ENCODE assay signal across 17 cellular contexts in genomic region chr20:46576774-46577395, GRCh38. TPM values are rescaled to one million over a fixed set of nuclear protein-coding genes. Genes with fewer than 3 reads are reported as not detected.
DNase-seq lines count a peak whose midpoint lies in the region; TF ChIP-seq lines count a peak whose summit lies in the region.
"Had no signal": no experiment of that assay in that cellular context is flagged by ENCODE, and none has a peak within 500 bp of the region (broad histone marks: within the 10 kb centered on the region; RNA-seq: fewer than 3 reads in every experiment).

No MANE protein-coding gene starts in this region.

- H4K20me1 ChIP-seq in BLaER1 treated with 17β-estradiol and CSF1 and Interleukin-3, amounts not matched to agents 10 nM and 100 nM, result peaks cover 0 to 28% (median 0%) of the 10 kb centered on the region in 11 experiments; a peak in 3 of 22 replicates

- peaks cover 17 to 26% (median 20%) of the 10 kb centered on the region in 10 experiments for H3K4me1 ChIP-seq in BLaER1 treated with 17β-estradiol and CSF1 and Interleukin-3, amounts not matched to agents 10 nM and 100 nM

- intact Hi-C loops in dorsolateral prefrontal cortex (cut with DNase I), result no loop called here

- H3K4me3 ChIP-seq in BLaER1 treated with 17β-estradiol and CSF1 and Interleukin-3, amounts not matched to agents 10 nM and 100 nM, result no peak overlapping the region
- no peak overlapping the region for H3K4me3 ChIP-seq in dorsolateral prefrontal cortex
- H3K4me3 ChIP-seq: GM23338, K562 had no signal

- TF ChIP-seq CTCF in VCaP (conservative IDR thresholded peaks at IDR 0.05), result no peak
- TF ChIP-seq CTCF in dorsolateral prefrontal cortex (IDR thresholded peaks at IDR 0.05 in 54 of 56, conservative IDR thresholded peaks at IDR 0.05 in 2 of 56; ENCODE audit: low read depth in 1 of 56, partially characterized antibody in 56 of 56), result no peak

- peaks cover 0 to 14% (median 0%) of the 10 kb centered on the region in 11 experiments; a peak in 1 of 22 replicates for H3K27me3 ChIP-seq in BLaER1 treated with 17β-estradiol and CSF1 and Interleukin-3, amounts not matched to agents 10 nM and 100 nM
- no peaks in the 10 kb centered on the region for H3K27me3 ChIP-seq in dorsolateral prefrontal cortex

- peak overlapping the region; percentile 54 to 83 (median 69); a peak in 19 of 22 replicates for H3K4me2 ChIP-seq in BLaER1 treated with 17β-estradiol and CSF1 and Interleukin-3, amounts not matched to agents 10 nM and 100 nM
- H3K4me2 ChIP-seq: GM23338 had no signal

- peaks cover 0 to 8% (median 4%) of the 10 kb centered on the region in 11 experiments; a peak in 5 of 22 replicates for H3K9me3 ChIP-seq in BLaER1 treated with 17β-estradiol and CSF1 and Interleukin-3, amounts not matched to agents 10 nM and 100 nM (replicated peaks in 1 of 11)

- DNase-seq in dorsolateral prefrontal cortex, result no peak
- no peak for DNase-seq in GOT3 (lab: John Stamatoyannopoulos, UW)
- DNase-seq in HT-29 (ENCODE audit: low spot score), result no peak
- DNase-seq in HUDEP-2 (lab: John Stamatoyannopoulos, UW; ENCODE audit: unreplicated experiment in 76 of 76), result no peak
- DNase-seq: 8988T; C1 segment of cervical spinal cord; CD4-positive, CD25-positive, alpha-beta regulatory T cell; CD8-positive, alpha-beta memory T cell; COR-L47; H7; IMR-90 had no signal

- H3K9ac ChIP-seq in BLaER1 treated with 17β-estradiol and CSF1 and Interleukin-3, amounts not matched to agents 10 nM and 100 nM, result no peak overlapping the region

- H3K36me3 ChIP-seq in BLaER1 treated with 17β-estradiol and CSF1 and Interleukin-3, amounts not matched to agents 10 nM and 100 nM, result no peaks in the 10 kb centered on the region

- no peak overlapping the region for H3K27ac ChIP-seq in BLaER1 treated with 17β-estradiol and CSF1 and Interleukin-3, amounts not matched to agents 10 nM and 100 nM
- H3K27ac ChIP-seq in VCaP (peak overlapping the region; percentile 73), dorsolateral prefrontal cortex (peak overlapping the region in 32 of 59 donors; percentile 15 to 100 (median 97)), temporal lobe (ENCODE audit: low read depth, low read length) (peak overlapping the region; percentile 84)

RNA-seq across cellular contexts. Expression of gene OCSTAMP, which starts 26.4 kb away (rescaled TPM):
- under 1 TPM in 7 of 120 experiments, not detected in 113; 0.22 to 0.64 (median 0.45) TPM for total RNA-seq in dorsolateral prefrontal cortex
- total RNA-seq in temporal lobe, result not detected
- not detected in 2 replicates for total RNA-seq in HT-29 (2014; rRNA removed; shearing (Covaris generic))
- total RNA-seq: A673; CD4-positive, CD25-positive, alpha-beta regulatory T cell; CD8-positive, alpha-beta memory T cell; H7; IMR-90; K562 had no signal

Comparison
In these comparisons a context has a peak if more than half of its experiments do, and no peak if none do; other contexts are left out.
1. H3K27ac ChIP-seq: peak in VCaP (single experiment), dorsolateral prefrontal cortex (32 of 59) and temporal lobe (single experiment); none in BLaER1 treated with 17β-estradiol and CSF1 and Interleukin-3, amounts not matched to agents 10 nM and 100 nM (0 of 11).